In genomic region chr6:16305788-16306187, GRCh38 we compare ENCODE assay signal across 13 cellular contexts.
DNase-seq lines count a peak whose midpoint lies in the region; ATAC-seq and TF ChIP-seq lines count a peak whose summit lies in the region.
"Had no signal": no experiment of that assay in that cellular context is flagged by ENCODE, and none has a peak within 500 bp of the region (broad histone marks: within the 10 kb centered on the region; RNA-seq: fewer than 3 reads in every experiment).

No MANE protein-coding gene starts in this region.

- no peak for DNase-seq in activated T-helper 2 cell treated with anti-CD3 and anti-CD28 coated beads, Interferon-gamma antibody, Interleukin-2, Interleukin-4, amounts not matched to agents 10 μg/mL and 5 μg/mL and 100 μg/mL, durations not matched to agents 14 hours and 24 hours and 36 hours (ENCODE audit: low spot score)
- DNase-seq in type B pancreatic cell (ENCODE audit: extremely low spot score, unreplicated experiment) (no peak), HCEC 1CT (no peak), DMS 273 treated with DMSO at 0.1 percent for 48 hours (lab: John Stamatoyannopoulos, UW) (no peak)
- DNase-seq in T-helper 2 cell treated with Interferon-gamma antibody and Interleukin-4, amounts not matched to agents 5 μg/mL and 100 μg/mL, for 36 hours (ENCODE audit: low spot score), result no peak
- DNase-seq: activated CD4-positive, alpha-beta T cell treated with anti-CD3 and anti-CD28 coated beads for 4 hours; activated naive CD8-positive, alpha-beta T cell treated with anti-CD3 and anti-CD28 coated beads, Interleukin-2, amount 10 ng/mL, durations not matched to agents 7 days and 5 days; CD8-positive, alpha-beta T cell had no signal

- peak; percentile 38 for ATAC-seq in GM18502 (IDR thresholded peaks at IDR 0.05; ENCODE audit: poor library complexity, unreplicated experiment)
- peak; percentile 10 for ATAC-seq in GM21390 (IDR thresholded peaks at IDR 0.05; ENCODE audit: unreplicated experiment)
- peak; percentile 3 for ATAC-seq in HG03060 (IDR thresholded peaks at IDR 0.05; ENCODE audit: low read depth, unreplicated experiment)
- ATAC-seq: CD8-positive, alpha-beta T cell; Panc1 had no signal

- intact Hi-C loops in activated T-helper 2 cell treated with anti-CD3 and anti-CD28 coated beads, Interferon-gamma antibody, Interleukin-2, Interleukin-4, amounts not matched to agents 10 μg/mL and 5 μg/mL and 100 μg/mL, durations not matched to agents 14 hours and 24 hours and 36 hours (cut with micrococcal nuclease), result no loop called here

- no peak for TF ChIP-seq CTCF in type B pancreatic cell (conservative IDR thresholded peaks at IDR 0.05)

- peaks cover 18% of the 10 kb centered on the region for H3K4me1 Mint-ChIP-seq in activated T-helper 2 cell treated with anti-CD3 and anti-CD28 coated beads, Interferon-gamma antibody, Interleukin-2, Interleukin-4, amounts not matched to agents 10 μg/mL and 5 μg/mL and 100 μg/mL, durations not matched to agents 14 hours and 24 hours and 36 hours (ENCODE audit: low read depth)
- peaks cover 12% of the 10 kb centered on the region for H3K4me1 Mint-ChIP-seq in type B pancreatic cell (ENCODE audit: unreplicated experiment)
- no peaks in the 10 kb centered on the region for H3K4me1 Mint-ChIP-seq in T-helper 2 cell treated with Interferon-gamma antibody and Interleukin-4, amounts not matched to agents 5 μg/mL and 100 μg/mL, for 36 hours (ENCODE audit: low read depth)
- H3K4me1 Mint-ChIP-seq: activated naive CD8-positive, alpha-beta T cell treated with anti-CD3 and anti-CD28 coated beads, Interleukin-2, amount 10 ng/mL, durations not matched to agents 7 days and 5 days had no signal

- H3K36me3 Mint-ChIP-seq in activated T-helper 2 cell treated with anti-CD3 and anti-CD28 coated beads, Interferon-gamma antibody, Interleukin-2, Interleukin-4, amounts not matched to agents 10 μg/mL and 5 μg/mL and 100 μg/mL, durations not matched to agents 14 hours and 24 hours and 36 hours (ENCODE audit: low read depth), result peaks cover 43% of the 10 kb centered on the region
- peaks cover 23% of the 10 kb centered on the region for H3K36me3 Mint-ChIP-seq in type B pancreatic cell
- peaks cover 22% of the 10 kb centered on the region for H3K36me3 Mint-ChIP-seq in T-helper 2 cell treated with Interferon-gamma antibody and Interleukin-4, amounts not matched to agents 5 μg/mL and 100 μg/mL, for 36 hours (ENCODE audit: low read depth)

- H3K27ac Mint-ChIP-seq in activated T-helper 2 cell treated with anti-CD3 and anti-CD28 coated beads, Interferon-gamma antibody, Interleukin-2, Interleukin-4, amounts not matched to agents 10 μg/mL and 5 μg/mL and 100 μg/mL, durations not matched to agents 14 hours and 24 hours and 36 hours, result peak overlapping the region; percentile 1
- H3K27ac Mint-ChIP-seq in type B pancreatic cell, result no peak overlapping the region
- no peak overlapping the region for H3K27ac Mint-ChIP-seq in T-helper 2 cell treated with Interferon-gamma antibody and Interleukin-4, amounts not matched to agents 5 μg/mL and 100 μg/mL, for 36 hours
- H3K27ac Mint-ChIP-seq: activated naive CD8-positive, alpha-beta T cell treated with anti-CD3 and anti-CD28 coated beads, Interleukin-2, amount 10 ng/mL, durations not matched to agents 7 days and 5 days; CD8-positive, alpha-beta T cell had no signal

- H3K4me3 Mint-ChIP-seq in activated T-helper 2 cell treated with anti-CD3 and anti-CD28 coated beads, Interferon-gamma antibody, Interleukin-2, Interleukin-4, amounts not matched to agents 10 μg/mL and 5 μg/mL and 100 μg/mL, durations not matched to agents 14 hours and 24 hours and 36 hours (ENCODE audit: low read depth), result no peak overlapping the region
- no peak overlapping the region for H3K4me3 Mint-ChIP-seq in type B pancreatic cell
- no peak overlapping the region for H3K4me3 Mint-ChIP-seq in T-helper 2 cell treated with Interferon-gamma antibody and Interleukin-4, amounts not matched to agents 5 μg/mL and 100 μg/mL, for 36 hours
- H3K4me3 Mint-ChIP-seq: activated naive CD8-positive, alpha-beta T cell treated with anti-CD3 and anti-CD28 coated beads, Interleukin-2, amount 10 ng/mL, durations not matched to agents 7 days and 5 days; CD8-positive, alpha-beta T cell; neural crest cell had no signal

- no peaks in the 10 kb centered on the region for H3K9me3 Mint-ChIP-seq in activated T-helper 2 cell treated with anti-CD3 and anti-CD28 coated beads, Interferon-gamma antibody, Interleukin-2, Interleukin-4, amounts not matched to agents 10 μg/mL and 5 μg/mL and 100 μg/mL, durations not matched to agents 14 hours and 24 hours and 36 hours
- H3K9me3 Mint-ChIP-seq in type B pancreatic cell, result no peaks in the 10 kb centered on the region
- no peaks in the 10 kb centered on the region for H3K9me3 Mint-ChIP-seq in T-helper 2 cell treated with Interferon-gamma antibody and Interleukin-4, amounts not matched to agents 5 μg/mL and 100 μg/mL, for 36 hours
- H3K9me3 Mint-ChIP-seq: activated naive CD8-positive, alpha-beta T cell treated with anti-CD3 and anti-CD28 coated beads, Interleukin-2, amount 10 ng/mL, durations not matched to agents 7 days and 5 days; CD8-positive, alpha-beta T cell; neural crest cell had no signal

- H3K27me3 Mint-ChIP-seq in activated T-helper 2 cell treated with anti-CD3 and anti-CD28 coated beads, Interferon-gamma antibody, Interleukin-2, Interleukin-4, amounts not matched to agents 10 μg/mL and 5 μg/mL and 100 μg/mL, durations not matched to agents 14 hours and 24 hours and 36 hours (ENCODE audit: low read depth), result no peaks in the 10 kb centered on the region
- H3K27me3 Mint-ChIP-seq in type B pancreatic cell, result no peaks in the 10 kb centered on the region
- H3K27me3 Mint-ChIP-seq in T-helper 2 cell treated with Interferon-gamma antibody and Interleukin-4, amounts not matched to agents 5 μg/mL and 100 μg/mL, for 36 hours (ENCODE audit: low read depth), result no peaks in the 10 kb centered on the region
- H3K27me3 Mint-ChIP-seq: activated naive CD8-positive, alpha-beta T cell treated with anti-CD3 and anti-CD28 coated beads, Interleukin-2, amount 10 ng/mL, durations not matched to agents 7 days and 5 days had no signal
